In the genomic region with DNA sequence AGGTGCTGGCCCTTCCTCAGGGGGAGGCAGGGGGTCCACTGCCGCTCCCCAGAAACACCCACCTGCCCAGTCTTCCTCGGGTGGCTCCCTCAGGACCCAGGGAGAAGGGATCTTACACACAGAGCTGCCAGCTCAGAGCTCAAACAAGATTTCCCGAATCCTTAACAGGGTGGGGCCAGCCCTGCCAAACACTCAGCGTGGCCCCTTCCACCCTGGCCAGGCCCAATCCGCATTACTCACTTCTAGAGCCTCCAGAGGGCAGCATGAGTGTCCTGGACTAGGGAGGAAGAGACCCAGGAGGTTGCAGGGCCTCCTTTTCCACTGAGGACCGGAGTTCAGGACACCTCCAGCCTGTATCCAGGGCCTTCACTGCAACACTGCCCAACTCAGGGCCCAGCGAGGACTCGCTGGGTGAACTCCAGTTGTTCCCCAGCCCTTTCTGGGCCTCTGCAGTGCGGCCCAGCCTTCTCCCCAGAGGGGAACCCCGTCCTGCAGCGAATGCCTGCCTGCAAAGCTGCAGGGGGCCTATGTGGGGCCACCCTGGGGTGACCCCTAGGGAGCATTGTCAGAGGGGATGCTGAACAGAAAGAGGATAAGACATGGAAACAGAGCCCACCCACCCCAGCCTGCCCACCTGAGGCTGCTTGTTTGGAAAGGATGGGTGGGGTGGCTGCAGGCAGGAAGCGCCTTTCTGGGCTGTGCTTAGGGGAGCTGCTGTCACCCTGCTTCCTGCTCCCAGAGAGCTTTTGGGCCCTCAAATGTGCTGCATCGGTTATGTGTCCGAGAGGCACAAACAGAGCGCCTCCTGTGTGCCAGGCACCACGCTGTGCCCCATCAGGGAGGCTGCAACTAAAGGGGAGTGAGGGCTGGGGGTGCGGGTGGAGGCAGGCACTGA, we compare ENCODE assay signal across 1 cellular context.
TF ChIP-seq lines count a peak whose summit lies in the region.

No MANE protein-coding gene starts in this region.

TF ChIP-seq in H1, 55 proteins besides CTCF, POLR2A, EP300 and RAD21:
- TF ChIP-seq SIRT6 (IDR thresholded peaks at IDR 0.05; ENCODE audit: low read length): no peak
- no peak for TF ChIP-seq JUND (IDR thresholded peaks at IDR 0.05; ENCODE audit: low read length)
- TF ChIP-seq ASH2L (IDR thresholded peaks at IDR 0.05; ENCODE audit: low read length): no peak
- TF ChIP-seq PHF8 (conservative IDR thresholded peaks at IDR 0.05; ENCODE audit: low read depth, low read length): no peak
- no peak for TF ChIP-seq EGR1 (IDR thresholded peaks at IDR 0.05; ENCODE audit: borderline replicate concordance, low read depth, low read length)
- no peak for TF ChIP-seq HDAC6 (IDR thresholded peaks at IDR 0.05; ENCODE audit: low read depth, low read length)
- TF ChIP-seq TAF1 (IDR thresholded peaks at IDR 0.05; ENCODE audit: low read depth, low read length): no peak
- TF ChIP-seq CREB1 (IDR thresholded peaks at IDR 0.05): no peak
- no peak for TF ChIP-seq FOSL1 (IDR thresholded peaks at IDR 0.05; ENCODE audit: insufficient read depth, low read depth, low read length)
- no peak for TF ChIP-seq RNF2 (IDR thresholded peaks at IDR 0.05; ENCODE audit: borderline replicate concordance, low read depth, low read length, missing control alignments, poor library complexity, severe bottlenecking)
- no peak for TF ChIP-seq BCL11A (IDR thresholded peaks at IDR 0.05; ENCODE audit: low read depth in 2 of 2, low read length in 2 of 2)
- no peak for TF ChIP-seq HDAC2 (IDR thresholded peaks at IDR 0.05; ENCODE audit: borderline replicate concordance in 1 of 2, low read depth in 2 of 2, low read length in 2 of 2)
- TF ChIP-seq CBX5 (IDR thresholded peaks at IDR 0.05; ENCODE audit: low read depth, low read length): no peak
- TF ChIP-seq, protein P1, sequence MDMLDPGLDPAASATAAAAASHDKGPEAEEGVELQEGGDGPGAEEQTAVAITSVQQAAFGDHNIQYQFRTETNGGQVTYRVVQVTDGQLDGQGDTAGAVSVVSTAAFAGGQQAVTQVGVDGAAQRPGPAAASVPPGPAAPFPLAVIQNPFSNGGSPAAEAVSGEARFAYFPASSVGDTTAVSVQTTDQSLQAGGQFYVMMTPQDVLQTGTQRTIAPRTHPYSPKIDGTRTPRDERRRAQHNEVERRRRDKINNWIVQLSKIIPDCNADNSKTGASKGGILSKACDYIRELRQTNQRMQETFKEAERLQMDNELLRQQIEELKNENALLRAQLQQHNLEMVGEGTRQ (IDR thresholded peaks at IDR 0.05; ENCODE audit: low read length): no peak
- no peak for TF ChIP-seq RFX5 (IDR thresholded peaks at IDR 0.05; ENCODE audit: borderline replicate concordance, low read depth, low read length)
